Comparison of ENCODE assay signal across 2 cellular contexts in the genomic region with DNA sequence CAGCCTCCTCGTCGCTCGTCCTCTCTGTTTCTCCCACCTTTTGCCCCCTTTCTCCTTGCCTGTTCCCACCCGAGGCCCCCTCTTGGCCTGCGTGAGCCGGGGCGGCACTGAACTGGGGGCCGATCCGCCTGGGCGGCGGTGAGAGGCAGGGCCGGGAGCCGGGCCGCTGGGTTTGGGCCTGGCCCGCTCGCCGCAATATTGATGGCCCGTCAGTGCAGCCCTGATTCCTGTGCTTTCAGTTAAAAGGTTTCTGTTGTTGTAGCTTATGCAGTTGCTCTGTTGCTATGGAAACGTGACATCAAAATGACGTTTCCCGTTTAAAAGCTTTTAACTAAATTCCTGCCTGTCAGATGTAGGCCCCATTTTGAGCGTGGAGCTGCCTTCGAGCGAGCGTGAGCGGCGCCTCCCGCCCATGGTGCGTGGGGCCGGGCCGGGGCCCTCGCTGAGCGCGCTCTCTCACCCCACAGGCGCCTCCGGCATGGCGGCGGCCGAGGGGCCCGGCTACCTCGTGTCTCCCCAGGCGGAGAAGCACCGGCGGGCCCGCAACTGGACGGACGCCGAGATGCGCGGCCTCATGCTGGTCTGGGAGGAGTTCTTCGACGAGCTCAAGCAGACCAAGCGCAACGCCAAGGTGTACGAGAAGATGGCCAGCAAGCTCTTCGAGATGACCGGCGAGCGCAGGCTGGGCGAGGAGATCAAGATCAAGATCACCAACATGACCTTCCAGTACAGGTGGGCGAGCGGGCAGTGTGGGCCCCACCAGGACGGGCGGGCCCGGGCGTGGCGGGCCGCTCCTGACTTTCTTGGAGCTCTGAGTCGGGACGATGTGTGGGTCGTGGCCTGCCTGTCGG.
TF ChIP-seq lines count a peak whose summit lies in the region.

MSANTD1 (plus strand) TSS at position 349 of the 851 bp plus-strand sequence; CDS start at position 413, 64 bp downstream.

TF ChIP-seq in SK-N-SH, 30 proteins besides CTCF, POLR2A, EP300 and RAD21 (continued from another document):
- no peak for TF ChIP-seq PBX3 (IDR thresholded peaks at IDR 0.05)
- TF ChIP-seq RXRA (IDR thresholded peaks at IDR 0.05; ENCODE audit: borderline replicate concordance, low read depth), result no peak
- TF ChIP-seq MAX (IDR thresholded peaks at IDR 0.05; ENCODE audit: low read depth), result no peak

TF ChIP-seq in SK-N-SH treated with all-trans-retinoic acid at 6 μM for 48 hours, 23 proteins besides CTCF, POLR2A, EP300 and RAD21 (continued from another document):
- TF ChIP-seq PATZ1 (CRISPR knock-in tag; IDR thresholded peaks at IDR 0.05; ENCODE audit: borderline replicate concordance) (no peak), ZNF70 (CRISPR knock-in tag; IDR thresholded peaks at IDR 0.05) (no peak), TOX (CRISPR knock-in tag; IDR thresholded peaks at IDR 0.05; ENCODE audit: borderline replicate concordance) (no peak)
- TF ChIP-seq, protein P1, sequence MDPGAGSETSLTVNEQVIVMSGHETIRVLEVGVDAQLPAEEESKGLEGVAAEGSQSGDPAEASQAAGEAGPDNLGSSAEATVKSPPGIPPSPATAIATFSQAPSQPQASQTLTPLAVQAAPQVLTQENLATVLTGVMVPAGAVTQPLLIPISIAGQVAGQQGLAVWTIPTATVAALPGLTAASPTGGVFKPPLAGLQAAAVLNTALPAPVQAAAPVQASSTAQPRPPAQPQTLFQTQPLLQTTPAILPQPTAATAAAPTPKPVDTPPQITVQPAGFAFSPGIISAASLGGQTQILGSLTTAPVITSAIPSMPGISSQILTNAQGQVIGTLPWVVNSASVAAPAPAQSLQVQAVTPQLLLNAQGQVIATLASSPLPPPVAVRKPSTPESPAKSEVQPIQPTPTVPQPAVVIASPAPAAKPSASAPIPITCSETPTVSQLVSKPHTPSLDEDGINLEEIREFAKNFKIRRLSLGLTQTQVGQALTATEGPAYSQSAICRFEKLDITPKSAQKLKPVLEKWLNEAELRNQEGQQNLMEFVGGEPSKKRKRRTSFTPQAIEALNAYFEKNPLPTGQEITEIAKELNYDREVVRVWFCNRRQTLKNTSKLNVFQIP (CRISPR knock-in tag; IDR thresholded peaks at IDR 0.05; ENCODE audit: borderline replicate concordance, low read depth), result no peak
- TF ChIP-seq, protein P2, sequence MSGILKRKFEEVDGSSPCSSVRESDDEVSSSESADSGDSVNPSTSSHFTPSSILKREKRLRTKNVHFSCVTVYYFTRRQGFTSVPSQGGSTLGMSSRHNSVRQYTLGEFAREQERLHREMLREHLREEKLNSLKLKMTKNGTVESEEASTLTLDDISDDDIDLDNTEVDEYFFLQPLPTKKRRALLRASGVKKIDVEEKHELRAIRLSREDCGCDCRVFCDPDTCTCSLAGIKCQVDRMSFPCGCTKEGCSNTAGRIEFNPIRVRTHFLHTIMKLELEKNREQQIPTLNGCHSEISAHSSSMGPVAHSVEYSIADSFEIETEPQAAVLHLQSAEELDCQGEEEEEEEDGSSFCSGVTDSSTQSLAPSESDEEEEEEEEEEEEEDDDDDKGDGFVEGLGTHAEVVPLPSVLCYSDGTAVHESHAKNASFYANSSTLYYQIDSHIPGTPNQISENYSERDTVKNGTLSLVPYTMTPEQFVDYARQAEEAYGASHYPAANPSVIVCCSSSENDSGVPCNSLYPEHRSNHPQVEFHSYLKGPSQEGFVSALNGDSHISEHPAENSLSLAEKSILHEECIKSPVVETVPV (CRISPR knock-in tag; IDR thresholded peaks at IDR 0.05), result no peak
TF ChIP-seq in SK-N-SH treated with all-trans-retinoic acid at 6 μM for 48 hours: peak in this region for 0.
